ENCODE assay signal across 11 cellular contexts in genomic region chr17:57570740-57571344, GRCh38.
A peak's percentile ranks its signal among the peaks of the same experiment; 100 is the strongest.
DNase-seq lines count a peak whose midpoint lies in the region; ATAC-seq and TF ChIP-seq lines count a peak whose summit lies in the region.
"Had no signal": no experiment of that assay in that cellular context is flagged by ENCODE, and none has a peak within 500 bp of the region (broad histone marks: within the 10 kb centered on the region; RNA-seq: fewer than 3 reads in every experiment).

No MANE protein-coding gene starts in this region.

- TF ChIP-seq CTCF in endodermal cell (conservative IDR thresholded peaks at IDR 0.05): no peak
- TF ChIP-seq CTCF in psoas muscle (IDR thresholded peaks at IDR 0.05): no peak
- TF ChIP-seq CTCF in type B pancreatic cell (conservative IDR thresholded peaks at IDR 0.05): no peak

- no peaks in the 10 kb centered on the region for H3K36me3 ChIP-seq in MG63
- H3K36me3 ChIP-seq in endodermal cell (ENCODE audit: control insufficient read depth, insufficient read depth, low read length): no peaks in the 10 kb centered on the region
- no peaks in the 10 kb centered on the region for H3K36me3 ChIP-seq in psoas muscle (ENCODE audit: insufficient read depth in 1 of 2, low read depth in 1 of 2)

- H3K27ac ChIP-seq in endodermal cell (ENCODE audit: low read depth, low read length): peak overlapping the region; percentile 16
- H3K27ac ChIP-seq in psoas muscle: peak overlapping the region; percentile 95

- CTCF ChIA-PET in activated CD4-positive, alpha-beta memory T cell treated with anti-CD3 and anti-CD28 coated beads for 36 hours (lab: Charles Lee): no interaction called here

- H3K27ac Mint-ChIP-seq in endodermal cell (no peak overlapping the region), type B pancreatic cell (no peak overlapping the region)
- H3K27ac Mint-ChIP-seq in activated CD4-positive, alpha-beta memory T cell treated with anti-CD3 and anti-CD28 coated beads for 36 hours: no peak overlapping the region
- H3K27ac Mint-ChIP-seq: T-helper 17 cell had no signal

- H3K27me3 ChIP-seq in MG63 (no peaks in the 10 kb centered on the region), endodermal cell (ENCODE audit: control insufficient read depth, insufficient read depth, low read length, poor library complexity, severe bottlenecking) (no peaks in the 10 kb centered on the region), psoas muscle (ENCODE audit: insufficient read depth in 3 of 3, low read length in 2 of 3) (no peaks in the 10 kb centered on the region)

- DNase-seq in MG63 (peak; percentile 66), NCI-H2227 treated with DMSO at 0.1 percent for 48 hours (lab: John Stamatoyannopoulos, UW) (peak; percentile 57), endodermal cell (peak; percentile 74), psoas muscle (no peak), type B pancreatic cell (ENCODE audit: extremely low spot score, unreplicated experiment) (no peak), NCI-H510A (lab: John Stamatoyannopoulos, UW) (no peak)
- DNase-seq in activated CD4-positive, alpha-beta memory T cell treated with anti-CD3 and anti-CD28 coated beads for 36 hours: no peak
- DNase-seq: activated CD4-positive, alpha-beta T cell treated with anti-CD3 and anti-CD28 coated beads, Interleukin-2, amount 50 U/mL, for 48 hours; central memory CD4-positive, alpha-beta T cell; naive thymus-derived CD4-positive, alpha-beta T cell; T-helper 17 cell had no signal

- no peaks in the 10 kb centered on the region for H3K36me3 Mint-ChIP-seq in endodermal cell (ENCODE audit: low read depth)
- H3K36me3 Mint-ChIP-seq in activated CD4-positive, alpha-beta memory T cell treated with anti-CD3 and anti-CD28 coated beads for 36 hours: no peaks in the 10 kb centered on the region
- peaks cover 20% of the 10 kb centered on the region for H3K36me3 Mint-ChIP-seq in type B pancreatic cell

- H3K4me3 ChIP-seq in MG63 (no peak overlapping the region), endodermal cell (ENCODE audit: low read length) (no peak overlapping the region), psoas muscle (no peak overlapping the region)

- H3K4me3 Mint-ChIP-seq in endodermal cell (no peak overlapping the region), type B pancreatic cell (no peak overlapping the region)
- no peak overlapping the region for H3K4me3 Mint-ChIP-seq in activated CD4-positive, alpha-beta memory T cell treated with anti-CD3 and anti-CD28 coated beads for 36 hours
- H3K4me3 Mint-ChIP-seq: naive thymus-derived CD4-positive, alpha-beta T cell; T-helper 17 cell had no signal

- peak in 1 of 4 donors; percentile 19 for ATAC-seq in psoas muscle
- ATAC-seq: naive thymus-derived CD4-positive, alpha-beta T cell; T-helper 17 cell had no signal

- no peaks in the 10 kb centered on the region for H3K27me3 Mint-ChIP-seq in endodermal cell (ENCODE audit: insufficient read depth)
- no peaks in the 10 kb centered on the region for H3K27me3 Mint-ChIP-seq in activated CD4-positive, alpha-beta memory T cell treated with anti-CD3 and anti-CD28 coated beads for 36 hours
- no peaks in the 10 kb centered on the region for H3K27me3 Mint-ChIP-seq in type B pancreatic cell
- H3K27me3 Mint-ChIP-seq: naive thymus-derived CD4-positive, alpha-beta T cell; T-helper 17 cell had no signal

- intact Hi-C loops in psoas muscle (cut with DNase I): loop anchor here in 1 of 2 donors (10.0 kb wide), 1 partner anchor 286 kb away; no protein-coding TSS in a partner anchor
- intact Hi-C loops in activated CD4-positive, alpha-beta memory T cell treated with anti-CD3 and anti-CD28 coated beads for 36 hours (cut with micrococcal nuclease): no loop called here

- no peaks in the 10 kb centered on the region for H3K9me3 ChIP-seq in MG63
- H3K9me3 ChIP-seq in endodermal cell (ENCODE audit: control insufficient read depth, low read length): no peaks in the 10 kb centered on the region
- no peaks in the 10 kb centered on the region for H3K9me3 ChIP-seq in psoas muscle

- H3K4me1 Mint-ChIP-seq in endodermal cell (peaks cover 65% of the 10 kb centered on the region), type B pancreatic cell (ENCODE audit: unreplicated experiment) (peaks cover 34% of the 10 kb centered on the region)
- H3K4me1 Mint-ChIP-seq in activated CD4-positive, alpha-beta memory T cell treated with anti-CD3 and anti-CD28 coated beads for 36 hours (ENCODE audit: low read depth): no peaks in the 10 kb centered on the region

- no peaks in the 10 kb centered on the region for H3K9me3 Mint-ChIP-seq in endodermal cell
- no peaks in the 10 kb centered on the region for H3K9me3 Mint-ChIP-seq in activated CD4-positive, alpha-beta memory T cell treated with anti-CD3 and anti-CD28 coated beads for 36 hours
- no peaks in the 10 kb centered on the region for H3K9me3 Mint-ChIP-seq in type B pancreatic cell
- H3K9me3 Mint-ChIP-seq: naive thymus-derived CD4-positive, alpha-beta T cell had no signal

- 78 to 83% methylated on average over 6 to 9 of the region's 9 CpGs for WGBS in endodermal cell (ENCODE audit: insufficient coverage in 1 of 2, insufficient read length in 1 of 2), 2 experiments
- 33 to 39% (median 39%) methylated on average over 9 of the region's 9 CpGs for WGBS in psoas muscle, 3 donors

- no peak overlapping the region for H3K9ac ChIP-seq in endodermal cell (ENCODE audit: extremely low read depth, low read length, poor library complexity, severe bottlenecking)

- POLR2A ChIA-PET in activated CD4-positive, alpha-beta memory T cell treated with anti-CD3 and anti-CD28 coated beads for 36 hours (lab: Charles Lee): no interaction called here

- H3K4me1 ChIP-seq in endodermal cell (ENCODE audit: control insufficient read depth, insufficient read depth, low read length) (peaks cover 15% of the 10 kb centered on the region), psoas muscle (peaks cover 42% of the 10 kb centered on the region)

Comparison
In these comparisons a context has a peak if more than half of its experiments do, and no peak if none do; other contexts are left out.
1. DNase-seq: peak in MG63 (single experiment), NCI-H2227 treated with DMSO at 0.1 percent for 48 hours (single experiment) and endodermal cell (single experiment); none in psoas muscle (0 of 2), activated CD4-positive, alpha-beta memory T cell treated with anti-CD3 and anti-CD28 coated beads for 36 hours (single experiment), type B pancreatic cell (single experiment) and NCI-H510A (single experiment).